ENCODE assay signal across 1 cellular context in genomic region chr1:173224280-173224886, GRCh38.
TF ChIP-seq lines count a peak whose summit lies in the region.

No MANE protein-coding gene starts in this region.

TF ChIP-seq in HepG2, 621 proteins besides CTCF, POLR2A, EP300 and RAD21:
- no peak for TF ChIP-seq ZNF260 (CRISPR knock-in tag; IDR thresholded peaks at IDR 0.05; ENCODE audit: borderline replicate concordance, low read depth)
- no peak for TF ChIP-seq MIXL1 (CRISPR knock-in tag; IDR thresholded peaks at IDR 0.05)
- TF ChIP-seq MEF2D (CRISPR knock-in tag; IDR thresholded peaks at IDR 0.05) = no peak
